In genomic region chr12:61676520-61676919, GRCh38 we compare ENCODE assay signal across 15 cellular contexts.
"Had no signal": no experiment of that assay in that cellular context is flagged by ENCODE, and none has a peak within 500 bp of the region (broad histone marks: within the 10 kb centered on the region; RNA-seq: fewer than 3 reads in every experiment).

No MANE protein-coding gene starts in this region.

- H3K27me3 ChIP-seq: esophagus squamous epithelium, neural progenitor cell, ovary, right atrium auricular region, sigmoid colon had no signal

- H3K9me3 ChIP-seq: ovary, right atrium auricular region had no signal

- H3K9me3 Mint-ChIP-seq: type B pancreatic cell had no signal

- ATAC-seq: effector memory CD8-positive, alpha-beta T cell; natural killer cell treated with Interleukin-12 subunit alpha and Interleukin-12 subunit beta and Interleukin-15 and Interleukin-18, amount 100 ng/mL, for 72 hours had no signal

- H3K4me3 ChIP-seq: esophagus squamous epithelium, neural progenitor cell, ovary, right atrium auricular region, sigmoid colon, skin epidermis had no signal

- DNase-seq: effector memory CD8-positive, alpha-beta T cell; esophagus squamous epithelium; foreskin fibroblast; midbrain; nucleus accumbens; ovary; sigmoid colon; stimulated activated CD4-positive, alpha-beta T cell treated with anti-CD3 and anti-CD28 coated beads, Interleukin-2, amount 100 ng/mL, for 24 hours; stimulated activated naive CD4-positive, alpha-beta T cell treated with Interleukin-2 at 50 U/mL for 16 hours had no signal

- H3K27ac ChIP-seq: esophagus squamous epithelium, neural progenitor cell, ovary, right atrium auricular region, sigmoid colon, skin epidermis had no signal

- H3K36me3 Mint-ChIP-seq: neural progenitor cell, type B pancreatic cell had no signal

- H3K4me1 Mint-ChIP-seq: neural progenitor cell had no signal

- H3K36me3 ChIP-seq: esophagus squamous epithelium, neural progenitor cell, ovary, right atrium auricular region, sigmoid colon had no signal

- H3K27me3 Mint-ChIP-seq: dendritic cell treated with granulocyte-macrophage colony-stimulating factor and Interleukin-4, amounts not matched to agents 40 ng/mL and 50 ng/mL, for 4 days; effector memory CD8-positive, alpha-beta T cell; natural killer cell treated with Interleukin-12 subunit alpha and Interleukin-12 subunit beta and Interleukin-15 and Interleukin-18, amount 100 ng/mL, for 72 hours; type B pancreatic cell had no signal

- H3K4me3 Mint-ChIP-seq: dendritic cell treated with granulocyte-macrophage colony-stimulating factor and Interleukin-4, amounts not matched to agents 40 ng/mL and 50 ng/mL, for 4 days; effector memory CD8-positive, alpha-beta T cell; natural killer cell treated with Interleukin-12 subunit alpha and Interleukin-12 subunit beta and Interleukin-15 and Interleukin-18, amount 100 ng/mL, for 72 hours; neural progenitor cell; type B pancreatic cell had no signal

- H3K27ac Mint-ChIP-seq: dendritic cell treated with granulocyte-macrophage colony-stimulating factor and Interleukin-4, amounts not matched to agents 40 ng/mL and 50 ng/mL, for 4 days; effector memory CD8-positive, alpha-beta T cell; natural killer cell treated with Interleukin-12 subunit alpha and Interleukin-12 subunit beta and Interleukin-15 and Interleukin-18, amount 100 ng/mL, for 72 hours; neural progenitor cell; type B pancreatic cell had no signal

- H3K4me1 ChIP-seq: esophagus squamous epithelium, neural progenitor cell, right atrium auricular region, sigmoid colon had no signal
